10 cellular contexts compared by ENCODE assay signal in the genomic region with DNA sequence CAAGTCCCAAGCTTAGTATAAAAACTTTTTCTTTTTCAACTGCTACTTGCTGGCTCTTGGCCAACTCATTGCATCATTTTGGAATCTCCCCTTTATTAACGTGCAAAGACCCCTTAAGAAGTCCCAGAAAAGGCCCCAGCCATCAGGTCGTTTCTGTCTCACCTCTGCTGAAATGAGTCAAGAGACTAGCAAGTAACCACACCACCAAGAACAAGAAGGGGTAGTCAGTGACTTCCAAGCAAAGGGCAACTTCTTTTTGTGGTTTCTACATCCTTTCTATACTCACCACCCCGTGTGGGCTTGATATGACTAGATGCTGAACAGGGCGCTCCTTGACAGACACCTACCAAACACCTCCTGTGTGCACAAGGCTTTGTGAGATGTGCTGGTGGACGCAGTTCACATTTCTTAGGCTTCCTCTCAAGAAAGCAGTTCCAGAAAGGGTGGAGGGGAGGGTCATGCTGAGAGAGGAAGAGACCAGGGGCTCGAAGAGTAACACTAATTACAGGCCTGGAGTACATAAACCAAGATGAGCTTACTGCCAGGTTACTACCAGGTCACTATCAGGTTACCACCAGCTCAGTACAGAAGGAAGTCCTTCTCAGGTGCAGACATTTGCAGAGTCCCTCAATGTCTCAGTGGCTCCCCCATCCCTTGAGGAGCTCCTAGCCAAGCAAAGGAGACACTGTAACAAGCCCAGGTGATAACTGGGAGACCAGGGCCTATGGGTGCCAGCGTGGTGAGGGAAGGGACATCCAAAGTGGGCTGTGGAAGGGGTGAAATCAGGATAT. TPM values are rescaled to one million over a fixed set of nuclear protein-coding genes. Genes with fewer than 3 reads are reported as not detected.
DNase-seq lines count a peak whose midpoint lies in the region; ATAC-seq and TF ChIP-seq lines count a peak whose summit lies in the region.
"Had no signal": no experiment of that assay in that cellular context is flagged by ENCODE, and none has a peak within 500 bp of the region (broad histone marks: within the 10 kb centered on the region; RNA-seq: fewer than 3 reads in every experiment).

No MANE protein-coding gene starts in this region.

- peak; percentile 58 for DNase-seq in activated gamma-delta T cell treated with Interleukin-2 at 50 U/mL for 16 hours
- no peak for DNase-seq in activated gamma-delta T cell (lab: John Stamatoyannopoulos, UW)
- peak; percentile 57 for DNase-seq in activated T-cell treated with anti-CD3 and anti-CD28 coated beads, Interleukin-2, amount 50 U/mL, for 24 hours
- DNase-seq in upper lobe of right lung, result no peak
- no peak for DNase-seq in SJCRH30
- DNase-seq in NCI-H1048 (lab: John Stamatoyannopoulos, UW), result no peak
- DNase-seq in Calu3, result no peak
- DNase-seq: NCI-H446 had no signal

- CTCF ChIA-PET in Calu3 (lab: Charles Lee), result no interaction called here

- no peaks in the 10 kb centered on the region for H3K36me3 ChIP-seq in upper lobe of right lung
- no peaks in the 10 kb centered on the region for H3K36me3 ChIP-seq in SJCRH30

- H3K9me3 ChIP-seq in upper lobe of right lung, result no peaks in the 10 kb centered on the region
- no peaks in the 10 kb centered on the region for H3K9me3 ChIP-seq in SJCRH30 (replicated peaks)

- H3K36me3 Mint-ChIP-seq in activated T-cell treated with anti-CD3 and anti-CD28 coated beads, Interleukin-2, amount 50 U/mL, for 24 hours (ENCODE audit: low read depth), result peaks cover 5% of the 10 kb centered on the region
- no peaks in the 10 kb centered on the region for H3K36me3 Mint-ChIP-seq in Calu3 (ENCODE audit: insufficient read depth, unreplicated experiment)

- peaks cover 14% of the 10 kb centered on the region for H3K9me3 Mint-ChIP-seq in activated T-cell treated with anti-CD3 and anti-CD28 coated beads, Interleukin-2, amount 50 U/mL, for 24 hours
- no peaks in the 10 kb centered on the region for H3K9me3 Mint-ChIP-seq in Calu3 (ENCODE audit: low read depth, unreplicated experiment)

- H3K4me1 ChIP-seq in upper lobe of right lung, result no peaks in the 10 kb centered on the region
- H3K4me1 ChIP-seq in SJCRH30, result peaks cover 4% of the 10 kb centered on the region; the same call in 1 of the 2 replicates

- intact Hi-C loops in upper lobe of right lung (cut with DNase I) (no loop called here), Calu3 (cut with micrococcal nuclease; ENCODE audit: unreplicated experiment) (no loop called here)

- H3K4me3 ChIP-seq in upper lobe of right lung (no peak overlapping the region), SJCRH30 (no peak overlapping the region)

- TF ChIP-seq CTCF in upper lobe of right lung (IDR thresholded peaks at IDR 0.05) (no peak), Calu3 (IDR thresholded peaks at IDR 0.05; ENCODE audit: unreplicated experiment) (no peak)

- ATAC-seq in HG03175 (IDR thresholded peaks at IDR 0.05; ENCODE audit: unreplicated experiment) (peak; percentile 89), upper lobe of right lung (peak; percentile 35)

- H3K27ac ChIP-seq in upper lobe of right lung (no peak overlapping the region), SJCRH30 (no peak overlapping the region)

- H3K27me3 Mint-ChIP-seq in activated T-cell treated with anti-CD3 and anti-CD28 coated beads, Interleukin-2, amount 50 U/mL, for 24 hours, result peaks cover 6% of the 10 kb centered on the region
- peaks cover 58% of the 10 kb centered on the region for H3K27me3 Mint-ChIP-seq in Calu3 (ENCODE audit: unreplicated experiment)

- H3K4me3 Mint-ChIP-seq in activated T-cell treated with anti-CD3 and anti-CD28 coated beads, Interleukin-2, amount 50 U/mL, for 24 hours, result no peak overlapping the region
- no peak overlapping the region for H3K4me3 Mint-ChIP-seq in Calu3 (ENCODE audit: low read depth, unreplicated experiment)
- H3K4me3 Mint-ChIP-seq: neural crest cell had no signal

- peak overlapping the region; percentile 82 for H3K27ac Mint-ChIP-seq in activated T-cell treated with anti-CD3 and anti-CD28 coated beads, Interleukin-2, amount 50 U/mL, for 24 hours
- H3K27ac Mint-ChIP-seq in Calu3 (ENCODE audit: unreplicated experiment), result no peak overlapping the region

- BruUV-seq in Calu3 (replicated peaks; lab: Mats Ljungman, UMichigan), result no TSS peak

- H3K27me3 ChIP-seq in upper lobe of right lung (no peaks in the 10 kb centered on the region), SJCRH30 (no peaks in the 10 kb centered on the region; the same call in 1 of the 2 replicates)

- H3K4me1 Mint-ChIP-seq in activated T-cell treated with anti-CD3 and anti-CD28 coated beads, Interleukin-2, amount 50 U/mL, for 24 hours (ENCODE audit: low read depth), result peaks cover 71% of the 10 kb centered on the region
- H3K4me1 Mint-ChIP-seq in Calu3 (ENCODE audit: low read depth, unreplicated experiment), result no peaks in the 10 kb centered on the region
- H3K4me1 Mint-ChIP-seq: neural crest cell had no signal

RNA-seq across cellular contexts. Expression of a gene that starts 19.3 kb away (rescaled TPM):
- total RNA-seq in upper lobe of right lung, result 0.64 TPM
- total RNA-seq in SJCRH30 (2014; rRNA removed; shearing (Covaris generic)), result not detected in 2 replicates
- not detected in 2 replicates for total RNA-seq in Calu3 (2022)

Comparison
In these comparisons a context has a peak if more than half of its experiments do, and no peak if none do; other contexts are left out.
1. DNase-seq: peak in activated gamma-delta T cell treated with Interleukin-2 at 50 U/mL for 16 hours (single experiment) and activated T-cell treated with anti-CD3 and anti-CD28 coated beads, Interleukin-2, amount 50 U/mL, for 24 hours (single experiment); none in activated gamma-delta T cell (single experiment), upper lobe of right lung (single experiment), SJCRH30 (0 of 2), NCI-H1048 (single experiment) and Calu3 (single experiment).